ENCODE assay signal across 1 cellular context in genomic region chr22:37267661-37268413, GRCh38.
A peak's percentile ranks its signal among the peaks of the same experiment; 100 is the strongest.
TF ChIP-seq lines count a peak whose summit lies in the region.

No MANE protein-coding gene starts in this region.

TF ChIP-seq in IMR-90, 13 proteins besides CTCF, POLR2A, EP300 and RAD21:
- TF ChIP-seq MXI1 (IDR thresholded peaks at IDR 0.05; ENCODE audit: borderline replicate concordance, low read depth, low read length) = no peak
- peak; percentile 47; the same call in 1 of the 2 replicates for TF ChIP-seq CEBPB (IDR thresholded peaks at IDR 0.05; ENCODE audit: low read depth, low read length)
